In genomic region chr7:134694767-134695166, GRCh38 we compare ENCODE assay signal across 1 cellular context.
A peak's percentile ranks its signal among the peaks of the same experiment; 100 is the strongest.
TF ChIP-seq lines count a peak whose summit lies in the region.

No MANE protein-coding gene starts in this region.

TF ChIP-seq in HepG2, 621 proteins besides CTCF, POLR2A, EP300 and RAD21:
- no peak for TF ChIP-seq ZNF317 (CRISPR knock-in tag; IDR thresholded peaks at IDR 0.05)
- TF ChIP-seq SOX5 (CRISPR knock-in tag; IDR thresholded peaks at IDR 0.05; ENCODE audit: borderline replicate concordance) = no peak
- no peak for TF ChIP-seq GZF1 (CRISPR knock-in tag; IDR thresholded peaks at IDR 0.05)
- TF ChIP-seq ZNF629 (CRISPR knock-in tag; conservative IDR thresholded peaks at IDR 0.05) = peak; percentile 58
